19 cellular contexts compared by ENCODE assay signal in genomic region chr5:32559411-32559810, GRCh38.
"Had no signal": no experiment of that assay in that cellular context is flagged by ENCODE, and none has a peak within 500 bp of the region (broad histone marks: within the 10 kb centered on the region; RNA-seq: fewer than 3 reads in every experiment).

No MANE protein-coding gene starts in this region.

- H3K27ac ChIP-seq: epithelial cell of prostate, esophagus muscularis mucosa, gastroesophageal sphincter, left ventricle myocardium inferior, lower lobe of right lung, neutrophil, tibial artery, upper lobe of left lung, uterus had no signal

- H3K36me3 ChIP-seq: esophagus muscularis mucosa, gastroesophageal sphincter, left ventricle myocardium inferior, lower lobe of right lung, neutrophil, tibial artery, upper lobe of left lung, uterus had no signal

- DNase-seq: effector memory CD4-positive, alpha-beta T cell; foreskin fibroblast; glutamatergic neuron; islet precursor cell; left ventricle myocardium inferior; lower lobe of right lung; mesenchymal stem cell; midbrain; naive B cell; small intestine; stimulated activated CD4-positive, alpha-beta T cell treated with anti-CD3 and anti-CD28 coated beads, Interleukin-2, amount 100 ng/mL, for 48 hours; tibial artery; upper lobe of left lung; uterus had no signal

- H3K4me3 ChIP-seq: esophagus muscularis mucosa, gastroesophageal sphincter, left ventricle myocardium inferior, lower lobe of right lung, tibial artery, upper lobe of left lung, uterus had no signal

- H3K4me3 Mint-ChIP-seq: naive B cell; stimulated activated naive CD8-positive, alpha-beta T cell treated with anti-CD3 and anti-CD28 coated beads, Interleukin-15, Interleukin-2, amounts not matched to agents 100 ng/mL and 50 ng/mL, for 24 hours had no signal

- H3K9me3 ChIP-seq: esophagus muscularis mucosa, gastroesophageal sphincter, left ventricle myocardium inferior, lower lobe of right lung, neutrophil, tibial artery, upper lobe of left lung, uterus had no signal

- H3K4me1 ChIP-seq: esophagus muscularis mucosa, gastroesophageal sphincter, left ventricle myocardium inferior, lower lobe of right lung, upper lobe of left lung, uterus had no signal

- ATAC-seq: gastroesophageal sphincter, lower lobe of right lung had no signal

- H3K27ac Mint-ChIP-seq: naive B cell; stimulated activated naive CD8-positive, alpha-beta T cell treated with anti-CD3 and anti-CD28 coated beads, Interleukin-15, Interleukin-2, amounts not matched to agents 100 ng/mL and 50 ng/mL, for 24 hours had no signal

- H3K36me3 Mint-ChIP-seq: naive B cell had no signal

- H3K27me3 Mint-ChIP-seq: stimulated activated naive CD8-positive, alpha-beta T cell treated with anti-CD3 and anti-CD28 coated beads, Interleukin-15, Interleukin-2, amounts not matched to agents 100 ng/mL and 50 ng/mL, for 24 hours had no signal

- H3K27me3 ChIP-seq: esophagus muscularis mucosa, gastroesophageal sphincter, neutrophil, tibial artery, upper lobe of left lung, uterus had no signal

- H3K9me3 Mint-ChIP-seq: naive B cell; stimulated activated naive CD8-positive, alpha-beta T cell treated with anti-CD3 and anti-CD28 coated beads, Interleukin-15, Interleukin-2, amounts not matched to agents 100 ng/mL and 50 ng/mL, for 24 hours had no signal
